ENCODE assay signal across 27 cellular contexts in genomic region chr15:79412429-79412828, GRCh38.
"Had no signal": no experiment of that assay in that cellular context is flagged by ENCODE, and none has a peak within 500 bp of the region (broad histone marks: within the 10 kb centered on the region; RNA-seq: fewer than 3 reads in every experiment).

No MANE protein-coding gene starts in this region.

- ATAC-seq: left lung; lower lobe of right lung; naive thymus-derived CD4-positive, alpha-beta T cell; natural killer cell treated with Interleukin-12 subunit alpha and Interleukin-12 subunit beta and Interleukin-15 and Interleukin-18, amount 100 ng/mL, for 72 hours; stimulated activated memory B cell treated with anti-CD40 and anti-IgM and Interleukin-4, amounts not matched to agents 10 μg/mL and 1 μg/mL and 100 μg/mL, for 72 hours; stimulated activated naive CD8-positive, alpha-beta T cell treated with anti-CD3 and anti-CD28 coated beads, Interleukin-15, amount 100 ng/mL, for 72 hours had no signal

- H3K9me3 Mint-ChIP-seq: mesothelial cell of epicardium; naive thymus-derived CD4-positive, alpha-beta T cell; natural killer cell treated with Interleukin-12 subunit alpha and Interleukin-12 subunit beta and Interleukin-15 and Interleukin-18, amount 100 ng/mL, for 72 hours; neural crest cell; stimulated activated memory B cell treated with anti-CD40 and anti-IgM and Interleukin-4, amounts not matched to agents 10 μg/mL and 1 μg/mL and 100 μg/mL, for 72 hours; stimulated activated naive CD8-positive, alpha-beta T cell treated with anti-CD3 and anti-CD28 coated beads, Interleukin-15, amount 100 ng/mL, for 72 hours had no signal

- H3K27ac ChIP-seq: left lung, lower lobe of right lung, neutrophil, parathyroid adenoma, right atrium auricular region, right lobe of liver, tibial nerve, upper lobe of left lung had no signal

- H3K4me3 Mint-ChIP-seq: mesothelial cell of epicardium; naive thymus-derived CD4-positive, alpha-beta T cell; natural killer cell treated with Interleukin-12 subunit alpha and Interleukin-12 subunit beta and Interleukin-15 and Interleukin-18, amount 100 ng/mL, for 72 hours; neural crest cell; stimulated activated memory B cell treated with anti-CD40 and anti-IgM and Interleukin-4, amounts not matched to agents 10 μg/mL and 1 μg/mL and 100 μg/mL, for 72 hours; stimulated activated naive CD8-positive, alpha-beta T cell treated with anti-CD3 and anti-CD28 coated beads, Interleukin-15, amount 100 ng/mL, for 72 hours had no signal

- H3K9me3 ChIP-seq: left lung, lower lobe of right lung, neutrophil, right atrium auricular region, right lobe of liver, tibial nerve, upper lobe of left lung had no signal

- DNase-seq: head of caudate nucleus; hippocampal formation; left colon; left lung; lower lobe of right lung; mammary epithelial cell; mesendoderm; naive thymus-derived CD4-positive, alpha-beta T cell; occipital lobe; right lobe of liver; stimulated activated CD4-positive, alpha-beta T cell treated with anti-CD3 and anti-CD28 coated beads, Interleukin-1b, Interleukin-23, amount 100 ng/mL, for 48 hours; stimulated activated CD4-positive, alpha-beta T cell treated with anti-CD3 and anti-CD28 coated beads, Interleukin-2, amount 100 ng/mL, for 48 hours; stimulated activated CD4-positive, alpha-beta T cell treated with anti-CD3 and anti-CD28 coated beads, Interleukin-4, amount 100 ng/mL, for 4 hours; stimulated activated CD8-positive, alpha-beta memory T cell treated with anti-CD3 and anti-CD28 coated beads, Interleukin-4, amount 100 ng/mL, for 48 hours; stimulated activated naive CD4-positive, alpha-beta T cell treated with Interleukin-2 at 50 U/mL for 16 hours; stimulated activated naive CD8-positive, alpha-beta T cell treated with anti-CD3 and anti-CD28 coated beads, Interleukin-15, amount 100 ng/mL, for 72 hours; substantia nigra had no signal

- H3K4me3 ChIP-seq: left lung, lower lobe of right lung, right atrium auricular region, right lobe of liver, smooth muscle cell, tibial nerve, upper lobe of left lung had no signal

- H3K27ac Mint-ChIP-seq: mesothelial cell of epicardium; naive thymus-derived CD4-positive, alpha-beta T cell; natural killer cell treated with Interleukin-12 subunit alpha and Interleukin-12 subunit beta and Interleukin-15 and Interleukin-18, amount 100 ng/mL, for 72 hours; stimulated activated memory B cell treated with anti-CD40 and anti-IgM and Interleukin-4, amounts not matched to agents 10 μg/mL and 1 μg/mL and 100 μg/mL, for 72 hours had no signal

- H3K27me3 ChIP-seq: neutrophil, right atrium auricular region, right lobe of liver, tibial nerve, upper lobe of left lung had no signal

- H3K36me3 Mint-ChIP-seq: natural killer cell treated with Interleukin-12 subunit alpha and Interleukin-12 subunit beta and Interleukin-15 and Interleukin-18, amount 100 ng/mL, for 72 hours had no signal

- H3K27me3 Mint-ChIP-seq: naive thymus-derived CD4-positive, alpha-beta T cell; natural killer cell treated with Interleukin-12 subunit alpha and Interleukin-12 subunit beta and Interleukin-15 and Interleukin-18, amount 100 ng/mL, for 72 hours; stimulated activated memory B cell treated with anti-CD40 and anti-IgM and Interleukin-4, amounts not matched to agents 10 μg/mL and 1 μg/mL and 100 μg/mL, for 72 hours; stimulated activated naive CD8-positive, alpha-beta T cell treated with anti-CD3 and anti-CD28 coated beads, Interleukin-15, amount 100 ng/mL, for 72 hours had no signal

- H3K4me2 ChIP-seq: smooth muscle cell had no signal

- H3K36me3 ChIP-seq: left lung, lower lobe of right lung, neutrophil, right atrium auricular region, right lobe of liver, upper lobe of left lung had no signal

- H3K4me1 ChIP-seq: left lung, lower lobe of right lung, parathyroid adenoma, right atrium auricular region, right lobe of liver, tibial nerve, upper lobe of left lung had no signal

- H3K4me1 Mint-ChIP-seq: naive thymus-derived CD4-positive, alpha-beta T cell; stimulated activated memory B cell treated with anti-CD40 and anti-IgM and Interleukin-4, amounts not matched to agents 10 μg/mL and 1 μg/mL and 100 μg/mL, for 72 hours; stimulated activated naive CD8-positive, alpha-beta T cell treated with anti-CD3 and anti-CD28 coated beads, Interleukin-15, amount 100 ng/mL, for 72 hours had no signal

- H3K9ac ChIP-seq: parathyroid adenoma had no signal
